In the genomic region with DNA sequence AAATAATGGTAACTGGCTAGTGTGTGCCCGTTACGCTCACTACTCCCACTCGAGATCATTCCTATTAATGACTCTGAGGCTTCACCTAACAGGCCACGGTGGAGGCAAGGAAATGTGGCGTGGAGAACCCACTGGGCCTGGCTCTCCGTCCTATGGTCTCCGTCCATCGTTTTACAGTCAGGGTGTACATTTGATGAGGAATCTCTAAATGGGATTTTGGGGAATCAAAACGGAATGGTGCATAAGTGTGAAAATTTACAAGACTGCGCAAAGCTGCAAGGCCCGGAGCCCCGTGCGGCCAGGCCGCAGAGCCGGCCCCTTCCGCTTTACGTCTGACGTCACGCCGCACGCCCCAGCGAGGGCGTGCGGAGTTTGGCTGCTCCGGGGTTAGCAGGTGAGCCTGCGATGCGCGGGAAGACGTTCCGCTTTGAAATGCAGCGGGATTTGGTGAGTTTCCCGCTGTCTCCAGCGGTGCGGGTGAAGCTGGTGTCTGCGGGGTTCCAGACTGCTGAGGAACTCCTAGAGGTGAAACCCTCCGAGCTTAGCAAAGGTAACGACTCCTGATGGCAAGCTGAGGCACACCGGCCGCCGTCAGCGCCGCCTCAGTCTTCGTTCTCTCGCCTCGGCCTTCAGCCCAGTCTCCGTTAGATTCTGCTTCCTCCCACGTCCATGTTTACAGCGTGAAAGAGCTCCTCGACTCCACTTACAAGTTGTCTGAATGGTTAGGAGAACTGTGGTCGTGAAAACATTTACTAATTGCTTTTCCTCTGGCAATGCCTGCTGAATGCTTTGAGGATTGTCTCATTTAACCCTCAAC, we compare ENCODE assay signal across 1 cellular context.
TF ChIP-seq lines count a peak whose summit lies in the region.

TSS of gene RAD51C (plus strand) at position 364 of the 817 bp plus-strand sequence. CDS start at position 406, 42 bp downstream.

TF ChIP-seq in GM12878, 131 proteins besides CTCF, POLR2A, EP300 and RAD21 (continued from another document and continues in another):
- TF ChIP-seq BRCA1 (IDR thresholded peaks at IDR 0.05; ENCODE audit: low read depth, low read length): no peak
- no peak for TF ChIP-seq STAT1 (conservative IDR thresholded peaks at IDR 0.05)
- TF ChIP-seq ZNF24 (IDR thresholded peaks at IDR 0.05): 0 out of 2 replicates have a peak, but pooled peaks have one; percentile 40
- TF ChIP-seq BHLHE40 (IDR thresholded peaks at IDR 0.05; ENCODE audit: borderline replicate concordance in 1 of 2, low read depth in 2 of 2, low read length in 1 of 2): peak; percentile 84 to 93
- TF ChIP-seq EGR1 (IDR thresholded peaks at IDR 0.05; ENCODE audit: borderline replicate concordance in 1 of 2, low read depth in 2 of 2, low read length in 2 of 2): peak; percentile 63 to 83; a peak in 2 of 3 replicates
- TF ChIP-seq SMARCA5 (IDR thresholded peaks at IDR 0.05): peak; percentile 62; the same call in 1 of the 2 replicates
- no peak for TF ChIP-seq ZNF384 (IDR thresholded peaks at IDR 0.05; ENCODE audit: borderline replicate concordance, low read depth, low read length)
- peak; percentile 23 for TF ChIP-seq E4F1 (IDR thresholded peaks at IDR 0.05; ENCODE audit: borderline replicate concordance, partially characterized antibody)
- TF ChIP-seq ZNF207 (IDR thresholded peaks at IDR 0.05; ENCODE audit: borderline replicate concordance): peak; percentile 84; the same call in 1 of the 2 replicates
- TF ChIP-seq CHD4 (IDR thresholded peaks at IDR 0.05): no peak
- TF ChIP-seq NRF1 (conservative IDR thresholded peaks at IDR 0.05; ENCODE audit: low read depth, low read length): no peak
- no peak for TF ChIP-seq SKIL (IDR thresholded peaks at IDR 0.05; ENCODE audit: low read depth, poor library complexity, severe bottlenecking)
- peak; percentile 93 for TF ChIP-seq POLR2AphosphoS5 (IDR thresholded peaks at IDR 0.05; ENCODE audit: low read length)
- peak; percentile 74 for TF ChIP-seq GABPA (IDR thresholded peaks at IDR 0.05; ENCODE audit: low read depth)
- peak; percentile 81; the same call in 1 of the 2 replicates for TF ChIP-seq CBX5 (IDR thresholded peaks at IDR 0.05; ENCODE audit: low read depth)
- no peak for TF ChIP-seq IRF3 (IDR thresholded peaks at IDR 0.05)
- TF ChIP-seq EZH2 (IDR thresholded peaks at IDR 0.05; ENCODE audit: borderline replicate concordance, control insufficient read depth, low read depth, low read length): no peak
- TF ChIP-seq ZBTB11 (CRISPR knock-in tag; IDR thresholded peaks at IDR 0.05): no peak
- no peak for TF ChIP-seq FOS (IDR thresholded peaks at IDR 0.05; ENCODE audit: borderline replicate concordance, extremely low read depth, insufficient read length)
- no peak for TF ChIP-seq IRF4 (IDR thresholded peaks at IDR 0.05; ENCODE audit: low read depth, low read length)
- no peak for TF ChIP-seq ZBTB4 (CRISPR knock-in tag; IDR thresholded peaks at IDR 0.05)
- TF ChIP-seq HDGF (IDR thresholded peaks at IDR 0.05): no peak
- peak in 1 of 2 experiments; percentile 80; a peak in 1 of 4 replicates for TF ChIP-seq ETV6 (conservative IDR thresholded peaks at IDR 0.05 in 1 of 2, IDR thresholded peaks at IDR 0.05 in 1 of 2; ENCODE audit: borderline replicate concordance in 1 of 2, low read depth in 1 of 2)
- no peak for TF ChIP-seq KDM1A (IDR thresholded peaks at IDR 0.05; ENCODE audit: borderline replicate concordance)
- TF ChIP-seq TBL1XR1 (IDR thresholded peaks at IDR 0.05; ENCODE audit: low read depth, low read length): no peak; the same call in 1 of the 2 replicates
- TF ChIP-seq DPF2 (IDR thresholded peaks at IDR 0.05): no peak; the same call in 1 of the 2 replicates
- TF ChIP-seq, protein P1, sequence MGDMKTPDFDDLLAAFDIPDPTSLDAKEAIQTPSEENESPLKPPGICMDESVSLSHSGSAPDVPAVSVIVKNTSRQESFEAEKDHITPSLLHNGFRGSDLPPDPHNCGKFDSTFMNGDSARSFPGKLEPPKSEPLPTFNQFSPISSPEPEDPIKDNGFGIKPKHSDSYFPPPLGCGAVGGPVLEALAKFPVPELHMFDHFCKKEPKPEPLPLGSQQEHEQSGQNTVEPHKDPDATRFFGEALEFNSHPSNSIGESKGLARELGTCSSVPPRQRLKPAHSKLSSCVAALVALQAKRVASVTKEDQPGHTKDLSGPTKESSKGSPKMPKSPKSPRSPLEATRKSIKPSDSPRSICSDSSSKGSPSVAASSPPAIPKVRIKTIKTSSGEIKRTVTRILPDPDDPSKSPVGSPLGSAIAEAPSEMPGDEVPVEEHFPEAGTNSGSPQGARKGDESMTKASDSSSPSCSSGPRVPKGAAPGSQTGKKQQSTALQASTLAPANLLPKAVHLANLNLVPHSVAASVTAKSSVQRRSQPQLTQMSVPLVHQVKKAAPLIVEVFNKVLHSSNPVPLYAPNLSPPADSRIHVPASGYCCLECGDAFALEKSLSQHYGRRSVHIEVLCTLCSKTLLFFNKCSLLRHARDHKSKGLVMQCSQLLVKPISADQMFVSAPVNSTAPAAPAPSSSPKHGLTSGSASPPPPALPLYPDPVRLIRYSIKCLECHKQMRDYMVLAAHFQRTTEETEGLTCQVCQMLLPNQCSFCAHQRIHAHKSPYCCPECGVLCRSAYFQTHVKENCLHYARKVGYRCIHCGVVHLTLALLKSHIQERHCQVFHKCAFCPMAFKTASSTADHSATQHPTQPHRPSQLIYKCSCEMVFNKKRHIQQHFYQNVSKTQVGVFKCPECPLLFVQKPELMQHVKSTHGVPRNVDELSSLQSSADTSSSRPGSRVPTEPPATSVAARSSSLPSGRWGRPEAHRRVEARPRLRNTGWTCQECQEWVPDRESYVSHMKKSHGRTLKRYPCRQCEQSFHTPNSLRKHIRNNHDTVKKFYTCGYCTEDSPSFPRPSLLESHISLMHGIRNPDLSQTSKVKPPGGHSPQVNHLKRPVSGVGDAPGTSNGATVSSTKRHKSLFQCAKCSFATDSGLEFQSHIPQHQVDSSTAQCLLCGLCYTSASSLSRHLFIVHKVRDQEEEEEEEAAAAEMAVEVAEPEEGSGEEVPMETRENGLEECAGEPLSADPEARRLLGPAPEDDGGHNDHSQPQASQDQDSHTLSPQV (IDR thresholded peaks at IDR 0.05): peak; percentile 86
- no peak for TF ChIP-seq CBX3 (IDR thresholded peaks at IDR 0.05; ENCODE audit: borderline replicate concordance, low read depth)
- TF ChIP-seq TCF12 (IDR thresholded peaks at IDR 0.05; ENCODE audit: low read depth, low read length): 0 out of 2 replicates have a peak, but pooled peaks have one; percentile 65
- TF ChIP-seq ZNF274 (IDR thresholded peaks at IDR 0.05; ENCODE audit: insufficient read depth, insufficient read length): no peak
- no peak for TF ChIP-seq ZBED1 (IDR thresholded peaks at IDR 0.05; ENCODE audit: borderline replicate concordance)
- peak; percentile 34; the same call in 1 of the 2 replicates for TF ChIP-seq ATF2 (IDR thresholded peaks at IDR 0.05; ENCODE audit: low read length)
- no peak for TF ChIP-seq TARDBP (IDR thresholded peaks at IDR 0.05; ENCODE audit: borderline replicate concordance)
- TF ChIP-seq, protein P2, sequence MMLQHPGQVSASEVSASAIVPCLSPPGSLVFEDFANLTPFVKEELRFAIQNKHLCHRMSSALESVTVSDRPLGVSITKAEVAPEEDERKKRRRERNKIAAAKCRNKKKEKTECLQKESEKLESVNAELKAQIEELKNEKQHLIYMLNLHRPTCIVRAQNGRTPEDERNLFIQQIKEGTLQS (IDR thresholded peaks at IDR 0.05; ENCODE audit: borderline replicate concordance, extremely low read depth, low read depth, low read length): no peak
- TF ChIP-seq SREBF2 (IDR thresholded peaks at IDR 0.05; ENCODE audit: low read length): no peak
- TF ChIP-seq ZSCAN29 (IDR thresholded peaks at IDR 0.05): no peak
